ENCODE assay signal across 11 cellular contexts in genomic region chr1:9842781-9843575, GRCh38. TPM values are rescaled to one million over a fixed set of nuclear protein-coding genes. Genes with fewer than 3 reads are reported as not detected.
DNase-seq lines count a peak whose midpoint lies in the region; ATAC-seq and TF ChIP-seq lines count a peak whose summit lies in the region.
"Had no signal": no experiment of that assay in that cellular context is flagged by ENCODE, and none has a peak within 500 bp of the region (broad histone marks: within the 10 kb centered on the region; RNA-seq: fewer than 3 reads in every experiment).

No MANE protein-coding gene starts in this region.

- H3K4me3 ChIP-seq in coronary artery: no peak overlapping the region
- H3K4me3 ChIP-seq: A549, sigmoid colon, SJSA1 had no signal

- H3K4me1 ChIP-seq in foreskin keratinocyte: peaks cover 50% of the 10 kb centered on the region
- H3K4me1 ChIP-seq: SJSA1 had no signal

- in situ Hi-C loops in KBM-7 (cut with MboI; ENCODE audit: low pct_unique_long_range_greater_than_20kb, low sequenced_read_pairs): no loop called here

- TF ChIP-seq CTCF in foreskin keratinocyte (conservative IDR thresholded peaks at IDR 0.05) (peak; percentile 16), coronary artery (IDR thresholded peaks at IDR 0.05) (no peak)

- ATAC-seq in foreskin keratinocyte: peak; percentile 38
- ATAC-seq: A549 had no signal

- H3K27me3 ChIP-seq in foreskin keratinocyte: no peaks in the 10 kb centered on the region
- H3K27me3 ChIP-seq: sigmoid colon, SJSA1 had no signal

- DNase-seq in NCI-H524 (lab: John Stamatoyannopoulos, UW) (peak; percentile 77 to 92), NCI-H524 treated with DMSO at 0.1 percent for 48 hours (lab: John Stamatoyannopoulos, UW) (no peak), RPMI8226 (peak; percentile 28), foreskin keratinocyte (peak in 1 of 2 donors; percentile 47), substantia nigra (lab: John Stamatoyannopoulos, UW) (peak in 10 of 49 donors; percentile 24 to 96 (median 44)), T1000 (lab: John Stamatoyannopoulos, UW) (no peak), coronary artery (ENCODE audit: low spot score) (no peak), KBM-7 (no peak)

- no peak overlapping the region for H3K27ac ChIP-seq in foreskin keratinocyte
- peak overlapping the region; percentile 18 for H3K27ac ChIP-seq in substantia nigra (ENCODE audit: low read depth, low read length, poor library complexity, severe bottlenecking)
- peak overlapping the region in 1 of 2 donors; percentile 23 for H3K27ac ChIP-seq in coronary artery
- H3K27ac ChIP-seq: A549, SJSA1 had no signal

RNA-seq across cellular contexts. Expression of gene CLSTN1, which starts 19.2 kb away (rescaled TPM):
- total RNA-seq in foreskin keratinocyte: 287 and 346 TPM in 2 replicates
- 237 and 287 TPM in 2 replicates for polyA plus RNA-seq in foreskin keratinocyte

Comparison
In these comparisons a context has a peak if more than half of its experiments do, and no peak if none do; other contexts are left out.
1. DNase-seq: peak in NCI-H524 (2 of 2) and RPMI8226 (single experiment); none in NCI-H524 treated with DMSO at 0.1 percent for 48 hours (single experiment), T1000 (single experiment), coronary artery (single experiment) and KBM-7 (single experiment).